In the genomic region with DNA sequence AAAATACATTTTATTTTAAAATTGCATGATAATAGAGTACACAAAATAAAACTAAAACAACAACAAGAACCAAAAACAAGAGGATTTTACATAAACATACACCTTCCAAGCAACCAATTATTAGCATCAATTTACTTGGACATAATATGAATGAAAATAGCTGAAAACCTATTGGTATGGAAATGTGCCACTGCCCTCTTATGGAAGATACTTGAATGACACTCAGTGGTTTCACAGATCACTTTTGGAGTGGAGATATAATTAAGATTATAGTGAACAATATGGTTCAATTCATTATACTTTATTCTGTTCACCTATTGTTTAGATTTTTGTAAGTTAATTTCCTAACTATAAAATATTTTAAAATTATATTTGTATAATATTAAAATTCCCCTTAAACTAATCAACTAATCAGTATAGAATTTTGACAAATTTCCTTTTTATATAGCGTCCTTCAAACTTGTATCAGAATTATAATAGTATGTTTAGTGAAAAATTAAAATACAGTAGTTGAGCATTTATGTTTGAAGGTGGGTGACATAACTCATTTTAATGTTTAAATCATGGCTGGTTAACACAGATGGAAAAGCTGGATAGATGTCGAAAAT, we compare ENCODE assay signal across 8 cellular contexts.
DNase-seq lines count a peak whose midpoint lies in the region; ATAC-seq, FAIRE-seq and TF ChIP-seq lines count a peak whose summit lies in the region.

No MANE protein-coding gene starts in this region.

- H3K4me3 ChIP-seq in AG04449 (ENCODE audit: low read depth, low read length) (no peak overlapping the region), adipocyte (ENCODE audit: low read length) (no peak overlapping the region)

- TF ChIP-seq CTCF in AG04449 (IDR thresholded peaks at IDR 0.05; ENCODE audit: insufficient read depth, low read length, missing control alignments), result peak; percentile 64

- no peak overlapping the region for H3K9ac ChIP-seq in adipocyte (ENCODE audit: low read length)

- POLR2A ChIA-PET in AG04449 (lab: Yijun Ruan, JAX), result no interaction called here

- H3K9me3 ChIP-seq in adipocyte (ENCODE audit: control insufficient read depth, low read length), result no peaks in the 10 kb centered on the region

- ATAC-seq in GM18498 (IDR thresholded peaks at IDR 0.05; ENCODE audit: unreplicated experiment) (peak; percentile 73), HG02938 (IDR thresholded peaks at IDR 0.05; ENCODE audit: unreplicated experiment) (peak; percentile 93)

- H3K4me1 ChIP-seq in adipocyte (ENCODE audit: control insufficient read depth, insufficient read depth, low read length), result peaks cover 17% of the 10 kb centered on the region

- CTCF ChIA-PET in AG04449 (lab: Yijun Ruan, JAX), result interaction anchor here (0.5 to 2.5 kb wide), 10 partner anchors 9 to 339 kb away, joined by 3 to 8 read pairs (median 4); no protein-coding TSS in a partner anchor

- no peaks in the 10 kb centered on the region for H3K36me3 ChIP-seq in adipocyte (ENCODE audit: control insufficient read depth, insufficient read depth, low read length, severe bottlenecking)

- DNase-seq in AG04449 (ENCODE audit: low read depth, low spot score) (peak; percentile 9), NCI-H2029 treated with DMSO at 0.1 percent for 48 hours (lab: John Stamatoyannopoulos, UW) (peak; percentile 43), adipocyte (ENCODE audit: low read depth) (peak; percentile 83), MV-4-11 (lab: John Stamatoyannopoulos, UW) (no peak), ecto neural progenitor cell (ENCODE audit: low spot score) (no peak)

- no peaks in the 10 kb centered on the region for H3K27me3 ChIP-seq in adipocyte (replicated peaks; ENCODE audit: control insufficient read depth, insufficient read depth, low read length)

- FAIRE-seq in islet of Langerhans (lab: Jason Lieb, UNC), result peak; percentile 88

Comparison
In these comparisons a context has a peak if more than half of its experiments do, and no peak if none do; other contexts are left out.
1. DNase-seq: peak in AG04449 (single experiment), NCI-H2029 treated with DMSO at 0.1 percent for 48 hours (single experiment) and adipocyte (single experiment); none in MV-4-11 (single experiment) and ecto neural progenitor cell (single experiment).